1 cellular context compared by ENCODE assay signal in the genomic region with DNA sequence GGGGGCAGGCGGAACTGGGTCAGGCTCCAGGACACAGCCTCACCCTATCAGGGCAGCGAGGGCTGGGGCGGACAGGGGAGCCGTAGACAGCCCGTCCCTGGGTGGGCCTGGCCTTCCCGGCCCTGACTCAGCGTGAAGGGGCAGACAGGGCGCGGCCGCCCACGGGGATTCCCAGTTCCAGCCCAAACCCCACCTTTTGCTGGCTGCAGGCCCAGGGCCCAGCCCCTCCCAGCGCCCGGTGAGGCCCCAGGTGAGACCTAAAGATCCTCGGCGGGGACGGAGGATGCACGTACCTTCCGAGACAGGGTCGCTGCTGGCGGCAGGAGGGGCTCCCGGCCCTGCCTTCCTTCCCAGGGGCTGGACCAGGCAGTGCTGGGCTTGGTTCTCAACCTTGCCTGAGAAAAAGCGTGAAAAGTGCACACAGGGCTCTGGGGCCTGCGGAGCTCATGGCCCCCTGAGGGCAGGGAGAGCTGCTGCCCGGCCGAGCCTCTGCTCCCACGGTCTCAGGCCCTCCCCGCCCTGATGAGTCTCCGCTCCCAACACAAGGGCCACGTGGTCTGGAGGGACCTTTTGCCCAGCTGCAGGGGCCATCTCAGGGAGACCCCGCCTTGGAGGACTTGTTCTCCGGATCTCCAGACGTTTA.
TF ChIP-seq lines count a peak whose summit lies in the region.

No MANE protein-coding gene starts in this region.

TF ChIP-seq in HepG2, 621 proteins besides CTCF, POLR2A, EP300 and RAD21 (continued from another document and continues in another):
- TF ChIP-seq TARDBP (CRISPR knock-in tag; IDR thresholded peaks at IDR 0.05) (0 out of 2 replicates have a peak, but pooled peaks have one; percentile 31), NR3C1 (CRISPR knock-in tag; IDR thresholded peaks at IDR 0.05) (no peak), ZMYM2 (CRISPR knock-in tag; IDR thresholded peaks at IDR 0.05) (no peak), IRX3 (CRISPR knock-in tag; IDR thresholded peaks at IDR 0.05; ENCODE audit: borderline replicate concordance, low read depth) (no peak), XBP1 (CRISPR knock-in tag; IDR thresholded peaks at IDR 0.05) (no peak), KDM5B (CRISPR knock-in tag; IDR thresholded peaks at IDR 0.05; ENCODE audit: borderline replicate concordance) (no peak), ZNF292 (CRISPR knock-in tag; IDR thresholded peaks at IDR 0.05; ENCODE audit: borderline replicate concordance, low read depth) (0 out of 2 replicates have a peak, but pooled peaks have one; percentile 61), PHF21A (CRISPR knock-in tag; IDR thresholded peaks at IDR 0.05) (0 out of 2 replicates have a peak, but pooled peaks have one; percentile 21), ZNF883 (CRISPR knock-in tag; IDR thresholded peaks at IDR 0.05; ENCODE audit: not compliant biosample characterization) (peak; percentile 55), TAF15 (IDR thresholded peaks at IDR 0.05; ENCODE audit: low read depth, low read length, poor library complexity, severe bottlenecking) (peak; percentile 35), RBFOX2 (IDR thresholded peaks at IDR 0.05; ENCODE audit: low read depth, low read length) (peak; percentile 54; the same call in 1 of the 2 replicates), RELA (CRISPR knock-in tag; IDR thresholded peaks at IDR 0.05) (peak; percentile 36; the same call in 1 of the 2 replicates), FOXA1 (IDR thresholded peaks at IDR 0.05) (no peak), FOXA1 (CRISPR knock-in tag; IDR thresholded peaks at IDR 0.05) (no peak), MYC (CRISPR knock-in tag; IDR thresholded peaks at IDR 0.05; ENCODE audit: borderline replicate concordance) (peak; percentile 52; the same call in 1 of the 2 replicates), ZNF564 (CRISPR knock-in tag; IDR thresholded peaks at IDR 0.05) (no peak), ZBTB8A (CRISPR knock-in tag; IDR thresholded peaks at IDR 0.05; ENCODE audit: borderline replicate concordance, low read depth) (no peak), ZNF558 (CRISPR knock-in tag; IDR thresholded peaks at IDR 0.05; ENCODE audit: borderline replicate concordance) (0 out of 2 replicates have a peak, but pooled peaks have one; percentile 38), DNMT3B (CRISPR knock-in tag; conservative IDR thresholded peaks at IDR 0.05) (no peak), ZNF44 (CRISPR knock-in tag; IDR thresholded peaks at IDR 0.05) (no peak), JUNB (CRISPR knock-in tag; IDR thresholded peaks at IDR 0.05; ENCODE audit: borderline replicate concordance) (no peak), REL (CRISPR knock-in tag; conservative IDR thresholded peaks at IDR 0.05) (no peak), DNMT1 (CRISPR knock-in tag; IDR thresholded peaks at IDR 0.05) (no peak), ZNF652 (CRISPR knock-in tag; IDR thresholded peaks at IDR 0.05; ENCODE audit: borderline replicate concordance, low read depth) (no peak), ATM (IDR thresholded peaks at IDR 0.05; ENCODE audit: borderline replicate concordance) (no peak), HDAC6 (IDR thresholded peaks at IDR 0.05; ENCODE audit: low read depth, low read length) (no peak), TOPORS (CRISPR knock-in tag; IDR thresholded peaks at IDR 0.05) (no peak), ZFP36 (IDR thresholded peaks at IDR 0.05; ENCODE audit: borderline replicate concordance, low read depth, low read length, partially characterized antibody) (no peak), ZNF30 (CRISPR knock-in tag; IDR thresholded peaks at IDR 0.05) (no peak), MEIS2 (CRISPR knock-in tag; IDR thresholded peaks at IDR 0.05) (no peak), SMARCC2 (IDR thresholded peaks at IDR 0.05) (no peak), ZNF569 (CRISPR knock-in tag; IDR thresholded peaks at IDR 0.05; ENCODE audit: borderline replicate concordance) (no peak), HNRNPL (IDR thresholded peaks at IDR 0.05; ENCODE audit: low read depth, low read length) (no peak), SNAPC2 (CRISPR knock-in tag; IDR thresholded peaks at IDR 0.05) (no peak), SP140L (CRISPR knock-in tag; IDR thresholded peaks at IDR 0.05; ENCODE audit: borderline replicate concordance) (no peak), PCBP2 (optimal IDR thresholded peaks at IDR 0.05; ENCODE audit: low read depth, low read length, poor library complexity, severe bottlenecking) (no peak), JUND (CRISPR knock-in tag; IDR thresholded peaks at IDR 0.05) (no peak), ZNF317 (CRISPR knock-in tag; IDR thresholded peaks at IDR 0.05) (no peak), ZNF282 (IDR thresholded peaks at IDR 0.05; ENCODE audit: partially characterized antibody) (no peak), GATAD2A (CRISPR knock-in tag; IDR thresholded peaks at IDR 0.05) (0 out of 2 replicates have a peak, but pooled peaks have one; percentile 9), TCF12 (IDR thresholded peaks at IDR 0.05) (no peak), TCF12 (CRISPR knock-in tag; IDR thresholded peaks at IDR 0.05) (0 out of 2 replicates have a peak, but pooled peaks have one; percentile 27), ZNF557 (CRISPR knock-in tag; IDR thresholded peaks at IDR 0.05) (no peak), RXRB (CRISPR knock-in tag; IDR thresholded peaks at IDR 0.05; ENCODE audit: borderline replicate concordance) (0 out of 2 replicates have a peak, but pooled peaks have one; percentile 27), EHMT2 (IDR thresholded peaks at IDR 0.05; ENCODE audit: borderline replicate concordance, low read depth, low read length) (no peak), NBN (conservative IDR thresholded peaks at IDR 0.05) (no peak), NR2F2 (IDR thresholded peaks at IDR 0.05; ENCODE audit: borderline replicate concordance, low read depth) (no peak), PHF8 (CRISPR knock-in tag; IDR thresholded peaks at IDR 0.05) (peak; percentile 55), SALL1 (CRISPR knock-in tag; IDR thresholded peaks at IDR 0.05) (peak; percentile 39; the same call in 1 of the 2 replicates), GABPB1 (CRISPR knock-in tag; IDR thresholded peaks at IDR 0.05) (peak; percentile 49; the same call in 1 of the 2 replicates)
- TF ChIP-seq, protein P1, sequence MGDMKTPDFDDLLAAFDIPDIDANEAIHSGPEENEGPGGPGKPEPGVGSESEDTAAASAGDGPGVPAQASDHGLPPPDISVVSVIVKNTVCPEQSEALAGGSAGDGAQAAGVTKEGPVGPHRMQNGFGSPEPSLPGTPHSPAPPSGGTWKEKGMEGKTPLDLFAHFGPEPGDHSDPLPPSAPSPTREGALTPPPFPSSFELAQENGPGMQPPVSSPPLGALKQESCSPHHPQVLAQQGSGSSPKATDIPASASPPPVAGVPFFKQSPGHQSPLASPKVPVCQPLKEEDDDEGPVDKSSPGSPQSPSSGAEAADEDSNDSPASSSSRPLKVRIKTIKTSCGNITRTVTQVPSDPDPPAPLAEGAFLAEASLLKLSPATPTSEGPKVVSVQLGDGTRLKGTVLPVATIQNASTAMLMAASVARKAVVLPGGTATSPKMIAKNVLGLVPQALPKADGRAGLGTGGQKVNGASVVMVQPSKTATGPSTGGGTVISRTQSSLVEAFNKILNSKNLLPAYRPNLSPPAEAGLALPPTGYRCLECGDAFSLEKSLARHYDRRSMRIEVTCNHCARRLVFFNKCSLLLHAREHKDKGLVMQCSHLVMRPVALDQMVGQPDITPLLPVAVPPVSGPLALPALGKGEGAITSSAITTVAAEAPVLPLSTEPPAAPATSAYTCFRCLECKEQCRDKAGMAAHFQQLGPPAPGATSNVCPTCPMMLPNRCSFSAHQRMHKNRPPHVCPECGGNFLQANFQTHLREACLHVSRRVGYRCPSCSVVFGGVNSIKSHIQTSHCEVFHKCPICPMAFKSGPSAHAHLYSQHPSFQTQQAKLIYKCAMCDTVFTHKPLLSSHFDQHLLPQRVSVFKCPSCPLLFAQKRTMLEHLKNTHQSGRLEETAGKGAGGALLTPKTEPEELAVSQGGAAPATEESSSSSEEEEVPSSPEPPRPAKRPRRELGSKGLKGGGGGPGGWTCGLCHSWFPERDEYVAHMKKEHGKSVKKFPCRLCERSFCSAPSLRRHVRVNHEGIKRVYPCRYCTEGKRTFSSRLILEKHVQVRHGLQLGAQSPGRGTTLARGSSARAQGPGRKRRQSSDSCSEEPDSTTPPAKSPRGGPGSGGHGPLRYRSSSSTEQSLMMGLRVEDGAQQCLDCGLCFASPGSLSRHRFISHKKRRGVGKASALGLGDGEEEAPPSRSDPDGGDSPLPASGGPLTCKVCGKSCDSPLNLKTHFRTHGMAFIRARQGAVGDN (CRISPR knock-in tag; IDR thresholded peaks at IDR 0.05), result peak; percentile 85
- TF ChIP-seq, protein P2, sequence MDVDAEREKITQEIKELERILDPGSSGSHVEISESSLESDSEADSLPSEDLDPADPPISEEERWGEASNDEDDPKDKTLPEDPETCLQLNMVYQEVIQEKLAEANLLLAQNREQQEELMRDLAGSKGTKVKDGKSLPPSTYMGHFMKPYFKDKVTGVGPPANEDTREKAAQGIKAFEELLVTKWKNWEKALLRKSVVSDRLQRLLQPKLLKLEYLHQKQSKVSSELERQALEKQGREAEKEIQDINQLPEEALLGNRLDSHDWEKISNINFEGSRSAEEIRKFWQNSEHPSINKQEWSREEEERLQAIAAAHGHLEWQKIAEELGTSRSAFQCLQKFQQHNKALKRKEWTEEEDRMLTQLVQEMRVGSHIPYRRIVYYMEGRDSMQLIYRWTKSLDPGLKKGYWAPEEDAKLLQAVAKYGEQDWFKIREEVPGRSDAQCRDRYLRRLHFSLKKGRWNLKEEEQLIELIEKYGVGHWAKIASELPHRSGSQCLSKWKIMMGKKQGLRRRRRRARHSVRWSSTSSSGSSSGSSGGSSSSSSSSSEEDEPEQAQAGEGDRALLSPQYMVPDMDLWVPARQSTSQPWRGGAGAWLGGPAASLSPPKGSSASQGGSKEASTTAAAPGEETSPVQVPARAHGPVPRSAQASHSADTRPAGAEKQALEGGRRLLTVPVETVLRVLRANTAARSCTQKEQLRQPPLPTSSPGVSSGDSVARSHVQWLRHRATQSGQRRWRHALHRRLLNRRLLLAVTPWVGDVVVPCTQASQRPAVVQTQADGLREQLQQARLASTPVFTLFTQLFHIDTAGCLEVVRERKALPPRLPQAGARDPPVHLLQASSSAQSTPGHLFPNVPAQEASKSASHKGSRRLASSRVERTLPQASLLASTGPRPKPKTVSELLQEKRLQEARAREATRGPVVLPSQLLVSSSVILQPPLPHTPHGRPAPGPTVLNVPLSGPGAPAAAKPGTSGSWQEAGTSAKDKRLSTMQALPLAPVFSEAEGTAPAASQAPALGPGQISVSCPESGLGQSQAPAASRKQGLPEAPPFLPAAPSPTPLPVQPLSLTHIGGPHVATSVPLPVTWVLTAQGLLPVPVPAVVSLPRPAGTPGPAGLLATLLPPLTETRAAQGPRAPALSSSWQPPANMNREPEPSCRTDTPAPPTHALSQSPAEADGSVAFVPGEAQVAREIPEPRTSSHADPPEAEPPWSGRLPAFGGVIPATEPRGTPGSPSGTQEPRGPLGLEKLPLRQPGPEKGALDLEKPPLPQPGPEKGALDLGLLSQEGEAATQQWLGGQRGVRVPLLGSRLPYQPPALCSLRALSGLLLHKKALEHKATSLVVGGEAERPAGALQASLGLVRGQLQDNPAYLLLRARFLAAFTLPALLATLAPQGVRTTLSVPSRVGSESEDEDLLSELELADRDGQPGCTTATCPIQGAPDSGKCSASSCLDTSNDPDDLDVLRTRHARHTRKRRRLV (CRISPR knock-in tag; IDR thresholded peaks at IDR 0.05), result no peak
- TF ChIP-seq, protein P3, sequence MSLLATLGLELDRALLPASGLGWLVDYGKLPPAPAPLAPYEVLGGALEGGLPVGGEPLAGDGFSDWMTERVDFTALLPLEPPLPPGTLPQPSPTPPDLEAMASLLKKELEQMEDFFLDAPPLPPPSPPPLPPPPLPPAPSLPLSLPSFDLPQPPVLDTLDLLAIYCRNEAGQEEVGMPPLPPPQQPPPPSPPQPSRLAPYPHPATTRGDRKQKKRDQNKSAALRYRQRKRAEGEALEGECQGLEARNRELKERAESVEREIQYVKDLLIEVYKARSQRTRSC (CRISPR knock-in tag; IDR thresholded peaks at IDR 0.05; ENCODE audit: low read depth), result no peak
- TF ChIP-seq, protein P4, sequence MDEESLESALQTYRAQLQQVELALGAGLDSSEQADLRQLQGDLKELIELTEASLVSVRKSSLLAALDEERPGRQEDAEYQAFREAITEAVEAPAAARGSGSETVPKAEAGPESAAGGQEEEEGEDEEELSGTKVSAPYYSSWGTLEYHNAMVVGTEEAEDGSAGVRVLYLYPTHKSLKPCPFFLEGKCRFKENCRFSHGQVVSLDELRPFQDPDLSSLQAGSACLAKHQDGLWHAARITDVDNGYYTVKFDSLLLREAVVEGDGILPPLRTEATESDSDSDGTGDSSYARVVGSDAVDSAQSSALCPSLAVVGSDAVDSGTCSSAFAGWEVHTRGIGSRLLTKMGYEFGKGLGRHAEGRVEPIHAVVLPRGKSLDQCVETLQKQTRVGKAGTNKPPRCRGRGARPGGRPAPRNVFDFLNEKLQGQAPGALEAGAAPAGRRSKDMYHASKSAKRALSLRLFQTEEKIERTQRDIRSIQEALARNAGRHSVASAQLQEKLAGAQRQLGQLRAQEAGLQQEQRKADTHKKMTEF (CRISPR knock-in tag; IDR thresholded peaks at IDR 0.05), result peak; percentile 49; the same call in 1 of the 2 replicates
- TF ChIP-seq, protein P5, sequence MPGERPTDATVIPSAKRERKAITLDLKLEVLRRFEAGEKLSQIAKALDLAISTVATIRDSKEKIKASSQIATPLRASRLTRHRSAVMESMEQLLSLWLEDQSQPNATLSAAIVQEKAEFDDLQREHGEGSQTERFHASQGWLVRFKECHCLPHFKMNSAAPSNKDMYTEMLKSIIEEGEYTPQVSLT (CRISPR knock-in tag; IDR thresholded peaks at IDR 0.05; ENCODE audit: borderline replicate concordance, low read depth), result no peak
- TF ChIP-seq, protein P6, sequence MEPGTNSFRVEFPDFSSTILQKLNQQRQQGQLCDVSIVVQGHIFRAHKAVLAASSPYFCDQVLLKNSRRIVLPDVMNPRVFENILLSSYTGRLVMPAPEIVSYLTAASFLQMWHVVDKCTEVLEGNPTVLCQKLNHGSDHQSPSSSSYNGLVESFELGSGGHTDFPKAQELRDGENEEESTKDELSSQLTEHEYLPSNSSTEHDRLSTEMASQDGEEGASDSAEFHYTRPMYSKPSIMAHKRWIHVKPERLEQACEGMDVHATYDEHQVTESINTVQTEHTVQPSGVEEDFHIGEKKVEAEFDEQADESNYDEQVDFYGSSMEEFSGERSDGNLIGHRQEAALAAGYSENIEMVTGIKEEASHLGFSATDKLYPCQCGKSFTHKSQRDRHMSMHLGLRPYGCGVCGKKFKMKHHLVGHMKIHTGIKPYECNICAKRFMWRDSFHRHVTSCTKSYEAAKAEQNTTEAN (CRISPR knock-in tag; conservative IDR thresholded peaks at IDR 0.05), result no peak
- TF ChIP-seq, protein P7, sequence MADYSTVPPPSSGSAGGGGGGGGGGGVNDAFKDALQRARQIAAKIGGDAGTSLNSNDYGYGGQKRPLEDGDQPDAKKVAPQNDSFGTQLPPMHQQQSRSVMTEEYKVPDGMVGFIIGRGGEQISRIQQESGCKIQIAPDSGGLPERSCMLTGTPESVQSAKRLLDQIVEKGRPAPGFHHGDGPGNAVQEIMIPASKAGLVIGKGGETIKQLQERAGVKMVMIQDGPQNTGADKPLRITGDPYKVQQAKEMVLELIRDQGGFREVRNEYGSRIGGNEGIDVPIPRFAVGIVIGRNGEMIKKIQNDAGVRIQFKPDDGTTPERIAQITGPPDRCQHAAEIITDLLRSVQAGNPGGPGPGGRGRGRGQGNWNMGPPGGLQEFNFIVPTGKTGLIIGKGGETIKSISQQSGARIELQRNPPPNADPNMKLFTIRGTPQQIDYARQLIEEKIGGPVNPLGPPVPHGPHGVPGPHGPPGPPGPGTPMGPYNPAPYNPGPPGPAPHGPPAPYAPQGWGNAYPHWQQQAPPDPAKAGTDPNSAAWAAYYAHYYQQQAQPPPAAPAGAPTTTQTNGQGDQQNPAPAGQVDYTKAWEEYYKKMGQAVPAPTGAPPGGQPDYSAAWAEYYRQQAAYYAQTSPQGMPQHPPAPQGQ (CRISPR knock-in tag; IDR thresholded peaks at IDR 0.05; ENCODE audit: borderline replicate concordance), result no peak
